Comparison of ENCODE assay signal across 26 cellular contexts in genomic region chr2:113183264-113183663, GRCh38. TPM values are rescaled to one million over a fixed set of nuclear protein-coding genes. Genes with fewer than 3 reads are reported as not detected.
A peak's percentile ranks its signal among the peaks of the same experiment; 100 is the strongest.
DNase-seq lines count a peak whose midpoint lies in the region; ATAC-seq and TF ChIP-seq lines count a peak whose summit lies in the region.
"Had no signal": no experiment of that assay in that cellular context is flagged by ENCODE, and none has a peak within 500 bp of the region (broad histone marks: within the 10 kb centered on the region; RNA-seq: fewer than 3 reads in every experiment).

No MANE protein-coding gene starts in this region.

- no peak for ATAC-seq in activated CD8-positive, alpha-beta T cell treated with anti-CD3 and anti-CD28 coated beads for 36 hours
- no peak for ATAC-seq in activated CD8-positive, alpha-beta T cell treated with anti-CD3 and anti-CD28 coated beads, Interleukin-2, amount 10 ng/mL, durations not matched to agents 7 days and 5 days
- no peak for ATAC-seq in CD4-positive, alpha-beta T cell (ENCODE audit: poor library complexity)
- no peak for ATAC-seq in activated naive CD8-positive, alpha-beta T cell treated with anti-CD3 and anti-CD28 coated beads, Interleukin-2, amount 10 ng/mL, durations not matched to agents 7 days and 5 days (ENCODE audit: low read depth)
- ATAC-seq in natural killer cell: no peak

- peak overlapping the region; percentile 59 for H3K27ac Mint-ChIP-seq in activated CD8-positive, alpha-beta T cell treated with anti-CD3 and anti-CD28 coated beads for 36 hours
- H3K27ac Mint-ChIP-seq in activated CD8-positive, alpha-beta T cell treated with anti-CD3 and anti-CD28 coated beads, Interleukin-2, amount 10 ng/mL, durations not matched to agents 7 days and 5 days: no peak overlapping the region
- peak overlapping the region; percentile 80 for H3K27ac Mint-ChIP-seq in CD4-positive, alpha-beta T cell
- peak overlapping the region; percentile 72 for H3K27ac Mint-ChIP-seq in activated naive CD8-positive, alpha-beta T cell treated with anti-CD3 and anti-CD28 coated beads, Interleukin-2, amount 10 ng/mL, durations not matched to agents 7 days and 5 days
- H3K27ac Mint-ChIP-seq in natural killer cell: peak overlapping the region; percentile 82 to 91
- no peak overlapping the region for H3K27ac Mint-ChIP-seq in activated CD4-positive, alpha-beta memory T cell treated with anti-CD3 and anti-CD28 coated beads, Interleukin-2, amount 10 ng/mL, durations not matched to agents 7 days and 5 days

- H3K27ac ChIP-seq in CD4-positive, alpha-beta T cell (ENCODE audit: low read depth, low read length): peak overlapping the region; percentile 45
- H3K27ac ChIP-seq: epithelial cell of prostate, KMS-11, left ventricle myocardium inferior, SJSA1, tibial nerve had no signal

- no peaks in the 10 kb centered on the region for H3K9me3 ChIP-seq in CD4-positive, alpha-beta T cell (ENCODE audit: control insufficient read depth, low read length)
- H3K9me3 ChIP-seq: HAP-1, left ventricle myocardium inferior, SJSA1, tibial nerve had no signal

- DNase-seq in activated CD8-positive, alpha-beta T cell treated with anti-CD3 and anti-CD28 coated beads for 36 hours: no peak
- no peak for DNase-seq in activated CD8-positive, alpha-beta T cell treated with anti-CD3 and anti-CD28 coated beads, Interleukin-2, amount 10 ng/mL, durations not matched to agents 7 days and 5 days
- no peak for DNase-seq in CD4-positive, alpha-beta T cell
- no peak for DNase-seq in activated naive CD8-positive, alpha-beta T cell treated with anti-CD3 and anti-CD28 coated beads, Interleukin-2, amount 10 ng/mL, durations not matched to agents 7 days and 5 days
- DNase-seq in natural killer cell (no peak), T1000 (lab: John Stamatoyannopoulos, UW) (no peak), GM03348 (ENCODE audit: low spot score) (no peak)
- no peak for DNase-seq in activated CD4-positive, alpha-beta memory T cell treated with anti-CD3 and anti-CD28 coated beads, Interleukin-2, amount 10 ng/mL, durations not matched to agents 7 days and 5 days
- DNase-seq: activated gamma-delta T cell; COR-L47; DMS53; effector CD4-positive, alpha-beta T cell; left ventricle myocardium inferior; NCI-H1417; NCI-H2107; NCI-H446 treated with DMSO at 0.1 percent for 48 hours; T-helper 1 cell had no signal

- TF ChIP-seq CTCF in activated CD8-positive, alpha-beta T cell treated with anti-CD3 and anti-CD28 coated beads for 36 hours (IDR thresholded peaks at IDR 0.05): no peak
- no peak for TF ChIP-seq CTCF in CD4-positive, alpha-beta T cell (IDR thresholded peaks at IDR 0.05)
- no peak for TF ChIP-seq CTCF in natural killer cell (IDR thresholded peaks at IDR 0.05)

- peaks cover 82% of the 10 kb centered on the region for H3K36me3 Mint-ChIP-seq in activated CD8-positive, alpha-beta T cell treated with anti-CD3 and anti-CD28 coated beads for 36 hours (ENCODE audit: low read depth)
- H3K36me3 Mint-ChIP-seq in activated CD8-positive, alpha-beta T cell treated with anti-CD3 and anti-CD28 coated beads, Interleukin-2, amount 10 ng/mL, durations not matched to agents 7 days and 5 days (ENCODE audit: low read depth): peaks cover 86% of the 10 kb centered on the region
- peaks cover 86% of the 10 kb centered on the region for H3K36me3 Mint-ChIP-seq in CD4-positive, alpha-beta T cell (ENCODE audit: low read depth)
- H3K36me3 Mint-ChIP-seq in activated naive CD8-positive, alpha-beta T cell treated with anti-CD3 and anti-CD28 coated beads, Interleukin-2, amount 10 ng/mL, durations not matched to agents 7 days and 5 days: peaks cover 56% of the 10 kb centered on the region
- peaks cover 7% of the 10 kb centered on the region for H3K36me3 Mint-ChIP-seq in natural killer cell
- peaks cover 83% of the 10 kb centered on the region for H3K36me3 Mint-ChIP-seq in activated CD4-positive, alpha-beta memory T cell treated with anti-CD3 and anti-CD28 coated beads, Interleukin-2, amount 10 ng/mL, durations not matched to agents 7 days and 5 days (ENCODE audit: low read depth)

- intact Hi-C loops in activated CD8-positive, alpha-beta T cell treated with anti-CD3 and anti-CD28 coated beads for 36 hours (cut with micrococcal nuclease): loop anchor here (5.0 kb wide), 1 partner anchor 46 kb away; no protein-coding TSS in a partner anchor
- intact Hi-C loops in CD4-positive, alpha-beta T cell (cut with DNase I, micrococcal nuclease): no loop called here
- intact Hi-C loops in natural killer cell (cut with micrococcal nuclease): no loop called here

- H3K27me3 Mint-ChIP-seq in activated CD8-positive, alpha-beta T cell treated with anti-CD3 and anti-CD28 coated beads for 36 hours: no peaks in the 10 kb centered on the region
- no peaks in the 10 kb centered on the region for H3K27me3 Mint-ChIP-seq in activated CD8-positive, alpha-beta T cell treated with anti-CD3 and anti-CD28 coated beads, Interleukin-2, amount 10 ng/mL, durations not matched to agents 7 days and 5 days (ENCODE audit: low read depth)
- no peaks in the 10 kb centered on the region for H3K27me3 Mint-ChIP-seq in CD4-positive, alpha-beta T cell
- no peaks in the 10 kb centered on the region for H3K27me3 Mint-ChIP-seq in activated naive CD8-positive, alpha-beta T cell treated with anti-CD3 and anti-CD28 coated beads, Interleukin-2, amount 10 ng/mL, durations not matched to agents 7 days and 5 days
- no peaks in the 10 kb centered on the region for H3K27me3 Mint-ChIP-seq in natural killer cell (ENCODE audit: low read depth in 2 of 2)
- H3K27me3 Mint-ChIP-seq in activated CD4-positive, alpha-beta memory T cell treated with anti-CD3 and anti-CD28 coated beads, Interleukin-2, amount 10 ng/mL, durations not matched to agents 7 days and 5 days: no peaks in the 10 kb centered on the region

- no peaks in the 10 kb centered on the region for H3K27me3 ChIP-seq in CD4-positive, alpha-beta T cell (ENCODE audit: control insufficient read depth, insufficient read depth, low read length)
- H3K27me3 ChIP-seq: SJSA1, tibial nerve had no signal

- CTCF ChIA-PET in activated CD8-positive, alpha-beta T cell treated with anti-CD3 and anti-CD28 coated beads for 36 hours (lab: Charles Lee): interaction anchor here (0.8 to 2.4 kb wide), 6 partner anchors 8 to 103 kb away, joined by 3 to 14 read pairs (median 5); no protein-coding TSS in a partner anchor
- CTCF ChIA-PET in activated CD8-positive, alpha-beta T cell treated with anti-CD3 and anti-CD28 coated beads, Interleukin-2, amount 10 ng/mL, durations not matched to agents 7 days and 5 days (lab: Charles Lee): interaction anchor here (0.8 to 13.5 kb wide), 5 partner anchors 9 to 103 kb away, joined by 4 to 370 read pairs (median 6); no protein-coding TSS in a partner anchor
- CTCF ChIA-PET in CD4-positive, alpha-beta T cell (lab: Charles Lee): interaction anchor here (0.9 to 1.7 kb wide), 4 partner anchors 8 to 47 kb away, joined by 3 to 8 read pairs (median 4); no protein-coding TSS in a partner anchor
- CTCF ChIA-PET in activated CD4-positive, alpha-beta memory T cell treated with anti-CD3 and anti-CD28 coated beads, Interleukin-2, amount 10 ng/mL, durations not matched to agents 7 days and 5 days (lab: Charles Lee): interaction anchor here (1.1 to 5.2 kb wide), 4 partner anchors 9 to 46 kb away, joined by 3 to 68 read pairs (median 6); no protein-coding TSS in a partner anchor

- peaks cover 86% of the 10 kb centered on the region for H3K4me1 Mint-ChIP-seq in activated CD8-positive, alpha-beta T cell treated with anti-CD3 and anti-CD28 coated beads for 36 hours (ENCODE audit: low read depth)
- peaks cover 89% of the 10 kb centered on the region for H3K4me1 Mint-ChIP-seq in activated CD8-positive, alpha-beta T cell treated with anti-CD3 and anti-CD28 coated beads, Interleukin-2, amount 10 ng/mL, durations not matched to agents 7 days and 5 days (ENCODE audit: low read depth)
- peaks cover 91% of the 10 kb centered on the region for H3K4me1 Mint-ChIP-seq in CD4-positive, alpha-beta T cell (ENCODE audit: low read depth)
- peaks cover 71% of the 10 kb centered on the region for H3K4me1 Mint-ChIP-seq in activated naive CD8-positive, alpha-beta T cell treated with anti-CD3 and anti-CD28 coated beads, Interleukin-2, amount 10 ng/mL, durations not matched to agents 7 days and 5 days
- H3K4me1 Mint-ChIP-seq in natural killer cell: peaks cover 78 to 93% of the 10 kb centered on the region in 2 donors
- peaks cover 87% of the 10 kb centered on the region for H3K4me1 Mint-ChIP-seq in activated CD4-positive, alpha-beta memory T cell treated with anti-CD3 and anti-CD28 coated beads, Interleukin-2, amount 10 ng/mL, durations not matched to agents 7 days and 5 days

- H3K9me3 Mint-ChIP-seq in activated CD8-positive, alpha-beta T cell treated with anti-CD3 and anti-CD28 coated beads for 36 hours: no peaks in the 10 kb centered on the region
- no peaks in the 10 kb centered on the region for H3K9me3 Mint-ChIP-seq in activated CD8-positive, alpha-beta T cell treated with anti-CD3 and anti-CD28 coated beads, Interleukin-2, amount 10 ng/mL, durations not matched to agents 7 days and 5 days (ENCODE audit: insufficient read depth)
- no peaks in the 10 kb centered on the region for H3K9me3 Mint-ChIP-seq in CD4-positive, alpha-beta T cell
- no peaks in the 10 kb centered on the region for H3K9me3 Mint-ChIP-seq in activated naive CD8-positive, alpha-beta T cell treated with anti-CD3 and anti-CD28 coated beads, Interleukin-2, amount 10 ng/mL, durations not matched to agents 7 days and 5 days
- no peaks in the 10 kb centered on the region for H3K9me3 Mint-ChIP-seq in natural killer cell
- H3K9me3 Mint-ChIP-seq in activated CD4-positive, alpha-beta memory T cell treated with anti-CD3 and anti-CD28 coated beads, Interleukin-2, amount 10 ng/mL, durations not matched to agents 7 days and 5 days: no peaks in the 10 kb centered on the region

- POLR2A ChIA-PET in activated CD8-positive, alpha-beta T cell treated with anti-CD3 and anti-CD28 coated beads for 36 hours (lab: Charles Lee): interaction anchor here (0.6 to 2.3 kb wide), 9 partner anchors 9 to 33 kb away, joined by 3 to 22 read pairs (median 6); partner anchors contain the start of gene PSD4
- POLR2A ChIA-PET in activated CD8-positive, alpha-beta T cell treated with anti-CD3 and anti-CD28 coated beads, Interleukin-2, amount 10 ng/mL, durations not matched to agents 7 days and 5 days (lab: Charles Lee): interaction anchor here (0.7 to 2.1 kb wide), 5 partner anchors 8 to 50 kb away, joined by 3 to 8 read pairs (median 3); no protein-coding TSS in a partner anchor
- POLR2A ChIA-PET in CD4-positive, alpha-beta T cell (lab: Charles Lee): interaction anchor here (0.7 to 4.6 kb wide), 6 partner anchors 9 to 45 kb away, joined by 3 to 22 read pairs (median 4); partner anchors contain the start of gene PSD4
- POLR2A ChIA-PET in activated naive CD8-positive, alpha-beta T cell treated with anti-CD3 and anti-CD28 coated beads, Interleukin-2, amount 10 ng/mL, durations not matched to agents 7 days and 5 days (lab: Charles Lee): interaction anchor here (1.0 to 2.0 kb wide), 6 partner anchors 8 to 52 kb away, joined by 3 to 13 read pairs (median 6); partner anchors contain the start of gene PSD4
- POLR2A ChIA-PET in activated CD4-positive, alpha-beta memory T cell treated with anti-CD3 and anti-CD28 coated beads, Interleukin-2, amount 10 ng/mL, durations not matched to agents 7 days and 5 days (lab: Charles Lee): interaction anchor here (1.0 to 1.8 kb wide), 4 partner anchors 9 to 93 kb away, joined by 3 to 12 read pairs (median 4); partner anchors contain the start of gene PSD4

- H3K4me3 Mint-ChIP-seq in activated CD8-positive, alpha-beta T cell treated with anti-CD3 and anti-CD28 coated beads for 36 hours: no peak overlapping the region
- no peak overlapping the region for H3K4me3 Mint-ChIP-seq in activated CD8-positive, alpha-beta T cell treated with anti-CD3 and anti-CD28 coated beads, Interleukin-2, amount 10 ng/mL, durations not matched to agents 7 days and 5 days
- H3K4me3 Mint-ChIP-seq in CD4-positive, alpha-beta T cell: peak overlapping the region; percentile 46
- H3K4me3 Mint-ChIP-seq in activated naive CD8-positive, alpha-beta T cell treated with anti-CD3 and anti-CD28 coated beads, Interleukin-2, amount 10 ng/mL, durations not matched to agents 7 days and 5 days: peak overlapping the region; percentile 46
- peak overlapping the region; percentile 62 for H3K4me3 Mint-ChIP-seq in natural killer cell
- H3K4me3 Mint-ChIP-seq in activated CD4-positive, alpha-beta memory T cell treated with anti-CD3 and anti-CD28 coated beads, Interleukin-2, amount 10 ng/mL, durations not matched to agents 7 days and 5 days: no peak overlapping the region

RNA-seq across cellular contexts. Expression of gene PSD4, which starts 9.5 kb away (rescaled TPM):
- 100 to 1,000 TPM; 247 to 251 TPM for total RNA-seq in activated CD8-positive, alpha-beta T cell treated with anti-CD3 and anti-CD28 coated beads for 36 hours
- 100 to 1,000 TPM; 394 to 404 TPM for total RNA-seq in activated CD8-positive, alpha-beta T cell treated with anti-CD3 and anti-CD28 coated beads, Interleukin-2, amount 10 ng/mL, durations not matched to agents 7 days and 5 days
- 100 to 1,000 TPM in 1 of 2 experiments, 10 to 100 TPM in 1; 96.5 to 101 TPM for total RNA-seq in CD4-positive, alpha-beta T cell
- total RNA-seq in activated naive CD8-positive, alpha-beta T cell treated with anti-CD3 and anti-CD28 coated beads, Interleukin-2, amount 10 ng/mL, durations not matched to agents 7 days and 5 days: 100 to 1,000 TPM; 361 to 385 TPM
- 100 to 1,000 TPM; 280 to 347 (median 340) TPM for total RNA-seq in natural killer cell
- total RNA-seq in activated CD4-positive, alpha-beta memory T cell treated with anti-CD3 and anti-CD28 coated beads, Interleukin-2, amount 10 ng/mL, durations not matched to agents 7 days and 5 days: 100 to 1,000 TPM; 261 to 272 TPM
- total RNA-seq: G401 had no signal

RNA-seq across cellular contexts. Expression of gene IL1RN, which starts 55.9 kb away (rescaled TPM):
- under 1 TPM; 0.50 to 0.85 TPM for total RNA-seq in activated CD8-positive, alpha-beta T cell treated with anti-CD3 and anti-CD28 coated beads for 36 hours
- under 1 TPM in 1 of 2 experiments, not detected in 1; 0.31 TPM for total RNA-seq in activated CD8-positive, alpha-beta T cell treated with anti-CD3 and anti-CD28 coated beads, Interleukin-2, amount 10 ng/mL, durations not matched to agents 7 days and 5 days
- under 1 TPM; 0.31 to 0.58 TPM for total RNA-seq in CD4-positive, alpha-beta T cell
- 1 to 10 TPM; 2.1 to 4.0 TPM for total RNA-seq in activated naive CD8-positive, alpha-beta T cell treated with anti-CD3 and anti-CD28 coated beads, Interleukin-2, amount 10 ng/mL, durations not matched to agents 7 days and 5 days
- total RNA-seq in natural killer cell: 10 to 100 TPM in 1 of 3 donors, under 1 TPM in 2; 0.52 to 36.6 (median 0.91) TPM
- 1 to 10 TPM; 2.6 to 3.3 TPM for total RNA-seq in activated CD4-positive, alpha-beta memory T cell treated with anti-CD3 and anti-CD28 coated beads, Interleukin-2, amount 10 ng/mL, durations not matched to agents 7 days and 5 days
- total RNA-seq: A172, G401, glomerular endothelial cell, HT1080, SJSA1 had no signal

Comparison
In these comparisons a context has a peak if more than half of its experiments do, and no peak if none do; other contexts are left out.
1. H3K27ac Mint-ChIP-seq: peak in activated CD8-positive, alpha-beta T cell treated with anti-CD3 and anti-CD28 coated beads for 36 hours (single experiment), CD4-positive, alpha-beta T cell (single experiment), activated naive CD8-positive, alpha-beta T cell treated with anti-CD3 and anti-CD28 coated beads, Interleukin-2, amount 10 ng/mL, durations not matched to agents 7 days and 5 days (single experiment) and natural killer cell (2 of 2); none in activated CD8-positive, alpha-beta T cell treated with anti-CD3 and anti-CD28 coated beads, Interleukin-2, amount 10 ng/mL, durations not matched to agents 7 days and 5 days (single experiment) and activated CD4-positive, alpha-beta memory T cell treated with anti-CD3 and anti-CD28 coated beads, Interleukin-2, amount 10 ng/mL, durations not matched to agents 7 days and 5 days (single experiment).
2. H3K4me3 Mint-ChIP-seq: peak in CD4-positive, alpha-beta T cell (single experiment), activated naive CD8-positive, alpha-beta T cell treated with anti-CD3 and anti-CD28 coated beads, Interleukin-2, amount 10 ng/mL, durations not matched to agents 7 days and 5 days (single experiment) and natural killer cell (single experiment); none in activated CD8-positive, alpha-beta T cell treated with anti-CD3 and anti-CD28 coated beads for 36 hours (single experiment), activated CD8-positive, alpha-beta T cell treated with anti-CD3 and anti-CD28 coated beads, Interleukin-2, amount 10 ng/mL, durations not matched to agents 7 days and 5 days (single experiment) and activated CD4-positive, alpha-beta memory T cell treated with anti-CD3 and anti-CD28 coated beads, Interleukin-2, amount 10 ng/mL, durations not matched to agents 7 days and 5 days (single experiment).